ENCODE assay signal across 17 cellular contexts in the genomic region with DNA sequence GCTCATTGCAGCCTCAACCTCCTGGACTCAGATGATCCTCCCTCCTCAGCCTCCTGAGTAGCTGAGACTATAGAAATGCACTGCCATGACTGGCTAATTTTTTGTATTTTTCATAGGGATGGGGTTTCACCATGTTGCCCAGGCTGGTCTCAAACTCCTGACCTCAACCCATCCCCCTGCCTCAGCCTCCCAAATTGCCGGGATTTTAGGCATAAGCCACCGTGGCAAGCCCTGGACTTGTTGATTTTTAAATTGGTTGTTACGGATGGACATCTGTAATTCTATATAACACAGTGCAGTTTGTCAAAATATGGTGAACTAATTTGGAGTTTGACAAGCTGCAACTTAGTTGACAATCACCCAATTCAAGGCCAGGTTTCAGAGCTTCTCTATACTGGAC. TPM values are rescaled to one million over a fixed set of nuclear protein-coding genes. Genes with fewer than 3 reads are reported as not detected.
A peak's percentile ranks its signal among the peaks of the same experiment; 100 is the strongest.
DNase-seq lines count a peak whose midpoint lies in the region; ATAC-seq and TF ChIP-seq lines count a peak whose summit lies in the region.
"Had no signal": no experiment of that assay in that cellular context is flagged by ENCODE, and none has a peak within 500 bp of the region (broad histone marks: within the 10 kb centered on the region; RNA-seq: fewer than 3 reads in every experiment).

No MANE protein-coding gene starts in this region.

- H3K27ac ChIP-seq in SK-N-MC (peak overlapping the region; percentile 46; the same call in 1 of the 2 replicates), neutrophil (peak overlapping the region; percentile 59), PC-9 (no peak overlapping the region), sigmoid colon (no peak overlapping the region)

- H3K79me2 ChIP-seq in PC-9 (ENCODE audit: low read depth) = peaks cover 71% of the 10 kb centered on the region

- no peak overlapping the region for H3K4me3 Mint-ChIP-seq in natural killer cell treated with Interleukin-12 subunit alpha and Interleukin-12 subunit beta and Interleukin-15 and Interleukin-18, amount 100 ng/mL, for 72 hours
- H3K4me3 Mint-ChIP-seq in natural killer cell = no peak overlapping the region
- H3K4me3 Mint-ChIP-seq: CD4-positive, alpha-beta memory T cell; HFFc6 had no signal

- TF ChIP-seq CTCF in natural killer cell (IDR thresholded peaks at IDR 0.05) = no peak
- no peak for TF ChIP-seq CTCF in neutrophil (IDR thresholded peaks at IDR 0.05)
- TF ChIP-seq CTCF in PC-9 (conservative IDR thresholded peaks at IDR 0.05) = no peak
- no peak for TF ChIP-seq CTCF in sigmoid colon (IDR thresholded peaks at IDR 0.05)

- POLR2A ChIA-PET in PC-9 (lab: Charles Lee; ENCODE audit: unreplicated experiment) = no interaction called here

- CTCF ChIA-PET in PC-9 (lab: Charles Lee) = no interaction called here

- TF ChIP-seq POLR2A in sigmoid colon (IDR thresholded peaks at IDR 0.05) = no peak

- no peaks in the 10 kb centered on the region for H3K9me3 Mint-ChIP-seq in natural killer cell treated with Interleukin-12 subunit alpha and Interleukin-12 subunit beta and Interleukin-15 and Interleukin-18, amount 100 ng/mL, for 72 hours
- H3K9me3 Mint-ChIP-seq in natural killer cell = no peaks in the 10 kb centered on the region
- H3K9me3 Mint-ChIP-seq: HFFc6 had no signal

- H3K27me3 Mint-ChIP-seq in natural killer cell treated with Interleukin-12 subunit alpha and Interleukin-12 subunit beta and Interleukin-15 and Interleukin-18, amount 100 ng/mL, for 72 hours = no peaks in the 10 kb centered on the region
- no peaks in the 10 kb centered on the region for H3K27me3 Mint-ChIP-seq in natural killer cell (ENCODE audit: low read depth in 2 of 2)
- H3K27me3 Mint-ChIP-seq: CD4-positive, alpha-beta memory T cell had no signal

- H3K4me1 Mint-ChIP-seq in natural killer cell treated with Interleukin-12 subunit alpha and Interleukin-12 subunit beta and Interleukin-15 and Interleukin-18, amount 100 ng/mL, for 72 hours (ENCODE audit: low read depth in 2 of 2) = peaks cover 46 to 58% of the 10 kb centered on the region in 2 donors
- H3K4me1 Mint-ChIP-seq in natural killer cell = peaks cover 64 to 82% of the 10 kb centered on the region in 2 donors

- peaks cover 66 to 68% of the 10 kb centered on the region in 2 experiments for H3K4me1 ChIP-seq in neutrophil (ENCODE audit: control insufficient read depth in 1 of 2, insufficient read depth in 1 of 2, low read depth in 1 of 2, low read length in 1 of 2)
- peaks cover 11% of the 10 kb centered on the region for H3K4me1 ChIP-seq in PC-9 (replicated peaks; ENCODE audit: insufficient read depth)
- peaks cover 0 to 43% (median 32%) of the 10 kb centered on the region in 4 donors for H3K4me1 ChIP-seq in sigmoid colon
- H3K4me1 ChIP-seq: HAP-1 had no signal

- DNase-seq in natural killer cell treated with Interleukin-12 subunit alpha and Interleukin-12 subunit beta and Interleukin-15 and Interleukin-18, amount 100 ng/mL, for 72 hours (ENCODE audit: low spot score) = no peak
- DNase-seq in natural killer cell = no peak
- no peak for DNase-seq in SK-N-MC (ENCODE audit: low read depth, low spot score)
- DNase-seq in PC-9 = no peak
- no peak for DNase-seq in NCI-H526 (lab: John Stamatoyannopoulos, UW)
- no peak for DNase-seq in sigmoid colon
- DNase-seq: 8988T; C1 segment of cervical spinal cord; Calu3; CD4-positive, alpha-beta memory T cell; COR-L47; DMS79 treated with DMSO at 0.1 percent for 48 hours; GF-D8; GOT3; HFFc6 had no signal

- H3K36me3 ChIP-seq in SK-N-MC (ENCODE audit: insufficient read depth, low read length) = peaks cover 86% of the 10 kb centered on the region
- H3K36me3 ChIP-seq in neutrophil = peaks cover 15% of the 10 kb centered on the region
- H3K36me3 ChIP-seq in PC-9 (ENCODE audit: low read depth) = no peaks in the 10 kb centered on the region
- no peaks in the 10 kb centered on the region for H3K36me3 ChIP-seq in sigmoid colon
- H3K36me3 ChIP-seq: HAP-1 had no signal

- TF ChIP-seq EP300 in sigmoid colon (IDR thresholded peaks at IDR 0.05) = no peak

- no peak overlapping the region for H3K9ac ChIP-seq in SK-N-MC (ENCODE audit: insufficient read length)

- H4K20me1 ChIP-seq in PC-9 (ENCODE audit: insufficient read depth) = peaks cover 3% of the 10 kb centered on the region; the same call in 1 of the 2 replicates

- 94 to 98% methylated on average over 3 of the region's 3 CpGs for WGBS in sigmoid colon, 2 donors

- H3K27me3 ChIP-seq in neutrophil (no peaks in the 10 kb centered on the region), PC-9 (ENCODE audit: insufficient read depth, low read depth) (no peaks in the 10 kb centered on the region), sigmoid colon (no peaks in the 10 kb centered on the region)

- no peak for ATAC-seq in natural killer cell treated with Interleukin-12 subunit alpha and Interleukin-12 subunit beta and Interleukin-15 and Interleukin-18, amount 100 ng/mL, for 72 hours
- ATAC-seq in natural killer cell = no peak

- no TSS peak for BruUV-seq in PC-9 (replicated peaks; lab: Mats Ljungman, UMichigan)

- H3K9me2 ChIP-seq in PC-9 (ENCODE audit: insufficient read depth) = no peaks in the 10 kb centered on the region

- no peak overlapping the region for H3K4me2 ChIP-seq in PC-9

- no peaks in the 10 kb centered on the region for H3F3A ChIP-seq in PC-9 (ENCODE audit: insufficient read depth, low read depth)

- no peak overlapping the region for H2AFZ ChIP-seq in PC-9

- intact Hi-C loops in natural killer cell (cut with micrococcal nuclease) (no loop called here), PC-9 (cut with micrococcal nuclease; ENCODE audit: unreplicated experiment) (no loop called here), sigmoid colon (cut with DNase I) (no loop called here)

- H3K27ac Mint-ChIP-seq in natural killer cell treated with Interleukin-12 subunit alpha and Interleukin-12 subunit beta and Interleukin-15 and Interleukin-18, amount 100 ng/mL, for 72 hours = peak overlapping the region; percentile 51 to 66
- peak overlapping the region in 1 of 2 donors; percentile 89 for H3K27ac Mint-ChIP-seq in natural killer cell
- H3K27ac Mint-ChIP-seq: CD4-positive, alpha-beta memory T cell; HFFc6 had no signal

- H3K4me3 ChIP-seq in SK-N-MC = no peak overlapping the region
- no peak overlapping the region for H3K4me3 ChIP-seq in neutrophil (ENCODE audit: low read depth in 1 of 2, low read length in 1 of 2)
- H3K4me3 ChIP-seq in PC-9 = no peak overlapping the region
- no peak overlapping the region for H3K4me3 ChIP-seq in sigmoid colon
- H3K4me3 ChIP-seq: HAP-1 had no signal

- H3K36me3 Mint-ChIP-seq in natural killer cell treated with Interleukin-12 subunit alpha and Interleukin-12 subunit beta and Interleukin-15 and Interleukin-18, amount 100 ng/mL, for 72 hours = peaks cover 5% of the 10 kb centered on the region
- H3K36me3 Mint-ChIP-seq in natural killer cell = no peaks in the 10 kb centered on the region

- no peaks in the 10 kb centered on the region for H3K9me3 ChIP-seq in SK-N-MC (ENCODE audit: low read depth, low read length)
- no peaks in the 10 kb centered on the region for H3K9me3 ChIP-seq in neutrophil
- no peaks in the 10 kb centered on the region for H3K9me3 ChIP-seq in PC-9 (ENCODE audit: insufficient read depth, low read depth)
- H3K9me3 ChIP-seq in sigmoid colon = no peaks in the 10 kb centered on the region
- H3K9me3 ChIP-seq: HAP-1 had no signal

RNA-seq across cellular contexts. Expression of gene SNX18, which starts 22.7 kb away (rescaled TPM):
- total RNA-seq in natural killer cell treated with Interleukin-12 subunit alpha and Interleukin-12 subunit beta and Interleukin-15 and Interleukin-18, amount 100 ng/mL, for 72 hours = 10 to 100 TPM; 19.8 to 31.8 TPM
- total RNA-seq in natural killer cell (10 to 100 TPM; 31.1 to 45.6 (median 40.8) TPM), PC-9 (2021) (9.7 and 13.1 TPM in 2 replicates), sigmoid colon (10 to 100 TPM; 37.8 to 51.3 (median 46.1) TPM)
- 1 to 10 TPM; 3.9 to 6.5 (median 5.4) TPM for polyA plus RNA-seq in sigmoid colon

Comparison
In these comparisons a context has a peak if more than half of its experiments do, and no peak if none do; other contexts are left out.
1. H3K27ac ChIP-seq: peak in SK-N-MC (single experiment) and neutrophil (single experiment); none in PC-9 (single experiment) and sigmoid colon (0 of 4).